In genomic region chr15:80744411-80744810, GRCh38 we compare ENCODE assay signal across 2 cellular contexts.
TF ChIP-seq lines count a peak whose summit lies in the region.

No MANE protein-coding gene starts in this region.

TF ChIP-seq in SK-N-SH treated with all-trans-retinoic acid at 6 μM for 48 hours, 23 proteins besides CTCF, POLR2A, EP300 and RAD21:
- TF ChIP-seq ZFP3 (CRISPR knock-in tag; IDR thresholded peaks at IDR 0.05): no peak
- TF ChIP-seq, protein P1, sequence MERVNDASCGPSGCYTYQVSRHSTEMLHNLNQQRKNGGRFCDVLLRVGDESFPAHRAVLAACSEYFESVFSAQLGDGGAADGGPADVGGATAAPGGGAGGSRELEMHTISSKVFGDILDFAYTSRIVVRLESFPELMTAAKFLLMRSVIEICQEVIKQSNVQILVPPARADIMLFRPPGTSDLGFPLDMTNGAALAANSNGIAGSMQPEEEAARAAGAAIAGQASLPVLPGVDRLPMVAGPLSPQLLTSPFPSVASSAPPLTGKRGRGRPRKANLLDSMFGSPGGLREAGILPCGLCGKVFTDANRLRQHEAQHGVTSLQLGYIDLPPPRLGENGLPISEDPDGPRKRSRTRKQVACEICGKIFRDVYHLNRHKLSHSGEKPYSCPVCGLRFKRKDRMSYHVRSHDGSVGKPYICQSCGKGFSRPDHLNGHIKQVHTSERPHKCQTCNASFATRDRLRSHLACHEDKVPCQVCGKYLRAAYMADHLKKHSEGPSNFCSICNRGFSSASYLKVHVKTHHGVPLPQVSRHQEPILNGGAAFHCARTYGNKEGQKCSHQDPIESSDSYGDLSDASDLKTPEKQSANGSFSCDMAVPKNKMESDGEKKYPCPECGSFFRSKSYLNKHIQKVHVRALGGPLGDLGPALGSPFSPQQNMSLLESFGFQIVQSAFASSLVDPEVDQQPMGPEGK (CRISPR knock-in tag; IDR thresholded peaks at IDR 0.05; ENCODE audit: borderline replicate concordance): no peak
- TF ChIP-seq SNAI2 (CRISPR knock-in tag; IDR thresholded peaks at IDR 0.05): no peak
- TF ChIP-seq OSR1 (CRISPR knock-in tag; IDR thresholded peaks at IDR 0.05): no peak
- no peak for TF ChIP-seq ZNF8 (CRISPR knock-in tag; IDR thresholded peaks at IDR 0.05)
- TF ChIP-seq ZNF70 (CRISPR knock-in tag; IDR thresholded peaks at IDR 0.05): no peak
- TF ChIP-seq RARB (CRISPR knock-in tag; IDR thresholded peaks at IDR 0.05): no peak
- TF ChIP-seq PPARA (CRISPR knock-in tag; IDR thresholded peaks at IDR 0.05; ENCODE audit: borderline replicate concordance): no peak
- no peak for TF ChIP-seq ZNF565 (CRISPR knock-in tag; conservative IDR thresholded peaks at IDR 0.05; ENCODE audit: low read depth)
- no peak for TF ChIP-seq ZC3H10 (CRISPR knock-in tag; IDR thresholded peaks at IDR 0.05)
- TF ChIP-seq GLIS3 (CRISPR knock-in tag; IDR thresholded peaks at IDR 0.05): no peak
- no peak for TF ChIP-seq ISL1 (CRISPR knock-in tag; IDR thresholded peaks at IDR 0.05)
- no peak for TF ChIP-seq TOX (CRISPR knock-in tag; IDR thresholded peaks at IDR 0.05; ENCODE audit: borderline replicate concordance)
- no peak for TF ChIP-seq TCF4 (CRISPR knock-in tag; IDR thresholded peaks at IDR 0.05; ENCODE audit: borderline replicate concordance)
- TF ChIP-seq ARNTL (CRISPR knock-in tag; IDR thresholded peaks at IDR 0.05; ENCODE audit: borderline replicate concordance, low read depth): no peak
- TF ChIP-seq ZFP30 (CRISPR knock-in tag; IDR thresholded peaks at IDR 0.05): no peak
- no peak for TF ChIP-seq CSDC2 (CRISPR knock-in tag; IDR thresholded peaks at IDR 0.05)
- no peak for TF ChIP-seq TSHZ2 (CRISPR knock-in tag; IDR thresholded peaks at IDR 0.05)
- TF ChIP-seq, protein P2, sequence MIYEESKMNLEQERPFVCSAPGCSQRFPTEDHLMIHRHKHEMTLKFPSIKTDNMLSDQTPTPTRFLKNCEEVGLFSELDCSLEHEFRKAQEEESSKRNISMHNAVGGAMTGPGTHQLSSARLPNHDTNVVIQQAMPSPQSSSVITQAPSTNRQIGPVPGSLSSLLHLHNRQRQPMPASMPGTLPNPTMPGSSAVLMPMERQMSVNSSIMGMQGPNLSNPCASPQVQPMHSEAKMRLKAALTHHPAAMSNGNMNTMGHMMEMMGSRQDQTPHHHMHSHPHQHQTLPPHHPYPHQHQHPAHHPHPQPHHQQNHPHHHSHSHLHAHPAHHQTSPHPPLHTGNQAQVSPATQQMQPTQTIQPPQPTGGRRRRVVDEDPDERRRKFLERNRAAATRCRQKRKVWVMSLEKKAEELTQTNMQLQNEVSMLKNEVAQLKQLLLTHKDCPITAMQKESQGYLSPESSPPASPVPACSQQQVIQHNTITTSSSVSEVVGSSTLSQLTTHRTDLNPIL (CRISPR knock-in tag; IDR thresholded peaks at IDR 0.05; ENCODE audit: low read depth): no peak

TF ChIP-seq in SK-N-SH, 30 proteins besides CTCF, POLR2A, EP300 and RAD21:
- no peak for TF ChIP-seq RXRA (IDR thresholded peaks at IDR 0.05; ENCODE audit: borderline replicate concordance, low read depth)
- no peak for TF ChIP-seq FOXM1 (IDR thresholded peaks at IDR 0.05; ENCODE audit: low read depth)
- no peak for TF ChIP-seq SMC3 (IDR thresholded peaks at IDR 0.05; ENCODE audit: low read depth, low read length)
